In the genomic region with DNA sequence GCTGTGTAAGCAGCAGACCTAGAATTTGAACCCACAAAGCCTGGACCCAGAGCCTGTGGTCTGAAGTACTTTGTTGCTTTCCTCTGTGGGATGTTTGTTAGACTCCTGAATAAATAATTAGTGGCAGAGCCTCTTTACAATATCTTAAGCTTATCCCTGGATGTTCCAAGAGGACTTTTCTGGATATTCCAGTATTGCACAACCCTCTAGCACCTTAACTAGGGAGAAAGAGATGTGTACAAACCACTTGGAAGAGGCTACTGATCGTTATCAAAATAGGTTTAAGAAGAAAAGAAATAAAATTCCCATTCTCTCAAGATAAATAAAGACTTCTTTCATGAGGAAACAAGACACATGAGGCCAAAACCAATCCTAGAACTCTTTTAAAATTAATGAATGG, we compare ENCODE assay signal across 21 cellular contexts.
DNase-seq lines count a peak whose midpoint lies in the region; ATAC-seq and TF ChIP-seq lines count a peak whose summit lies in the region.
"Had no signal": no experiment of that assay in that cellular context is flagged by ENCODE, and none has a peak within 500 bp of the region (broad histone marks: within the 10 kb centered on the region; RNA-seq: fewer than 3 reads in every experiment).

No MANE protein-coding gene starts in this region.

- in situ Hi-C loops in IMR-90 (cut with MboI; ENCODE audit: low sequenced_read_pairs) = no loop called here

- TF ChIP-seq POLR2A in IMR-90 (IDR thresholded peaks at IDR 0.05; ENCODE audit: low read depth, low read length) (no peak), prostate gland (IDR thresholded peaks at IDR 0.05) (no peak)

- POLR2A ChIA-PET in IMR-90 (lab: Charles Lee; ENCODE audit: unreplicated experiment) = no interaction called here
- POLR2A ChIA-PET in GM10248 (lab: Yijun Ruan, JAX) = no interaction called here

- no peaks in the 10 kb centered on the region for H3K9me1 ChIP-seq in IMR-90 (ENCODE audit: insufficient read depth, low read length)

- H2BK20ac ChIP-seq in IMR-90 (ENCODE audit: low read depth, low read length) = no peak overlapping the region

- TF ChIP-seq CTCF in IMR-90 (conservative IDR thresholded peaks at IDR 0.05; ENCODE audit: low read depth, low read length) (no peak), fibroblast of pulmonary artery (IDR thresholded peaks at IDR 0.05; ENCODE audit: low read length, missing control alignments) (no peak), prostate gland (IDR thresholded peaks at IDR 0.05) (no peak), mucosa of descending colon (IDR thresholded peaks at IDR 0.05) (no peak), GM10248 (IDR thresholded peaks at IDR 0.05; ENCODE audit: control extremely low read depth, extremely low read depth, low read depth, missing control alignments) (no peak)

- H3K9me3 ChIP-seq in IMR-90 (ENCODE audit: control insufficient read depth, insufficient read depth, low read length) (no peaks in the 10 kb centered on the region), adipocyte (ENCODE audit: control insufficient read depth, low read length) (no peaks in the 10 kb centered on the region), prostate gland (no peaks in the 10 kb centered on the region), mucosa of descending colon (no peaks in the 10 kb centered on the region)
- H3K9me3 ChIP-seq: A549, SJSA1 had no signal

- no peak overlapping the region for H3K4me2 ChIP-seq in IMR-90 (ENCODE audit: low read depth, low read length)
- H3K4me2 ChIP-seq: A549 had no signal

- H3K9ac ChIP-seq in IMR-90 (ENCODE audit: low read depth, low read length) = no peak overlapping the region
- H3K9ac ChIP-seq in adipocyte (ENCODE audit: low read length) = no peak overlapping the region

- WGBS in IMR-90 (ENCODE audit: extremely low coverage in 2 of 2, insufficient read length in 1 of 2), 2 experiments = no CpG with 5 or more reads among the region's 1 CpG
- 13% methylated on average over 1 of the region's 1 CpG for WGBS in prostate gland

- intact Hi-C loops in IMR-90 (cut with micrococcal nuclease) (no loop called here), prostate gland (cut with DNase I) (no loop called here), mucosa of descending colon (cut with DNase I, micrococcal nuclease) (no loop called here)

- no peaks in the 10 kb centered on the region for H3K79me1 ChIP-seq in IMR-90 (ENCODE audit: low read depth in 1 of 2, low read length in 2 of 2)

- H3K56ac ChIP-seq in IMR-90 (ENCODE audit: extremely low read depth, insufficient read depth, low read length) = no peak overlapping the region

- no peak overlapping the region for H4K91ac ChIP-seq in IMR-90 (ENCODE audit: insufficient read depth, low read depth, low read length)

- no peak overlapping the region for H4K8ac ChIP-seq in IMR-90 (ENCODE audit: low read depth in 2 of 2, low read length in 2 of 2)

- H3K23ac ChIP-seq in IMR-90 (ENCODE audit: low read depth, low read length) = no peak overlapping the region

- H3K4me1 ChIP-seq in IMR-90 (ENCODE audit: control insufficient read depth, insufficient read depth, low read length) (no peaks in the 10 kb centered on the region), adipocyte (ENCODE audit: control insufficient read depth, insufficient read depth, low read length) (peaks cover 9% of the 10 kb centered on the region), prostate gland (replicated peaks) (no peaks in the 10 kb centered on the region), mucosa of descending colon (ENCODE audit: low read depth) (no peaks in the 10 kb centered on the region)
- H3K4me1 ChIP-seq: A549, SJSA1 had no signal

- no peaks in the 10 kb centered on the region for H3K27me3 ChIP-seq in IMR-90 (ENCODE audit: control insufficient read depth, insufficient read depth, low read length)
- H3K27me3 ChIP-seq in adipocyte (replicated peaks; ENCODE audit: control insufficient read depth, insufficient read depth, low read length) = no peaks in the 10 kb centered on the region
- H3K27me3 ChIP-seq in prostate gland (replicated peaks; ENCODE audit: insufficient read depth) = no peaks in the 10 kb centered on the region
- H3K27me3 ChIP-seq: SJSA1 had no signal

- BruUV-seq in IMR-90 (replicated peaks; lab: Mats Ljungman, UMichigan) = no TSS peak

- ATAC-seq in IMR-90 (ENCODE audit: low read depth) = no peak
- ATAC-seq in mucosa of descending colon = no peak
- ATAC-seq: A549, GM12878, Right ventricle myocardium inferior had no signal

- DNase-seq in IMR-90 (peak; percentile 7), adipocyte (ENCODE audit: low read depth) (peak; percentile 18), fibroblast of pulmonary artery (ENCODE audit: low read depth) (peak; percentile 26), prostate gland (ENCODE audit: low spot score) (peak; percentile 15), mucosa of descending colon (no peak), iPS-NIHi11 (ENCODE audit: low spot score) (no peak), GM10248 (ENCODE audit: extremely low spot score) (no peak)
- DNase-seq: DMS53, Kasumi-1, MM.1S, NCI-H1092 treated with DMSO at 0.1 percent for 48 hours, NCI-H1436 treated with DMSO at 0.1 percent for 48 hours, NCI-H2029, NCI-H2171 treated with DMSO at 0.1 percent for 48 hours, NCI-H446, NCI-H526, OCI-M1 had no signal

- H4K5ac ChIP-seq in IMR-90 (ENCODE audit: low read depth, low read length) = no peak overlapping the region

- no peak overlapping the region for H2AK5ac ChIP-seq in IMR-90 (ENCODE audit: low read depth, low read length)

- H2AK9ac ChIP-seq in IMR-90 (replicated peaks; ENCODE audit: low read depth, low read length, poor library complexity) = no peak overlapping the region

- H4K20me1 ChIP-seq in IMR-90 (ENCODE audit: insufficient read depth, low read length) = no peaks in the 10 kb centered on the region

- no peak overlapping the region for H3K4me3 ChIP-seq in IMR-90 (ENCODE audit: insufficient read depth, low read depth, low read length)
- H3K4me3 ChIP-seq in adipocyte (ENCODE audit: low read length) = no peak overlapping the region
- no peak overlapping the region for H3K4me3 ChIP-seq in fibroblast of pulmonary artery (replicated peaks; ENCODE audit: low read depth, low read length)
- no peak overlapping the region for H3K4me3 ChIP-seq in prostate gland
- H3K4me3 ChIP-seq in mucosa of descending colon = no peak overlapping the region
- H3K4me3 ChIP-seq: A549, GM12878, SJSA1 had no signal

- no peak overlapping the region for H2BK120ac ChIP-seq in IMR-90 (ENCODE audit: low read depth, low read length)

- dilution Hi-C loops in IMR-90 (cut with HindIII; ENCODE audit: low sequenced_read_pairs, unreplicated experiment) = no loop called here

- no peak overlapping the region for H2AFZ ChIP-seq in IMR-90 (replicated peaks; ENCODE audit: low read length, poor library complexity)

- H3K27ac ChIP-seq in IMR-90 (ENCODE audit: insufficient read depth, low read length) (no peak overlapping the region), prostate gland (no peak overlapping the region)
- H3K27ac ChIP-seq: A549, SJSA1 had no signal

- no peaks in the 10 kb centered on the region for H3K36me3 ChIP-seq in IMR-90 (ENCODE audit: control insufficient read depth, insufficient read depth, low read length)
- no peaks in the 10 kb centered on the region for H3K36me3 ChIP-seq in adipocyte (ENCODE audit: control insufficient read depth, insufficient read depth, low read length, severe bottlenecking)
- no peaks in the 10 kb centered on the region for H3K36me3 ChIP-seq in prostate gland
- no peaks in the 10 kb centered on the region for H3K36me3 ChIP-seq in mucosa of descending colon (ENCODE audit: low read depth)
- H3K36me3 ChIP-seq: SJSA1 had no signal

- H3K4ac ChIP-seq in IMR-90 (ENCODE audit: low read depth, low read length) = no peak overlapping the region

- no peak overlapping the region for H3K14ac ChIP-seq in IMR-90 (replicated peaks; ENCODE audit: low read depth, low read length)

- no peak for TF ChIP-seq RAD21 in IMR-90 (IDR thresholded peaks at IDR 0.05; ENCODE audit: low read length)

- CTCF ChIA-PET in IMR-90 (lab: Yijun Ruan, JAX) (no interaction called here), GM10248 (lab: Yijun Ruan, JAX) (no interaction called here)

- no peak overlapping the region for H3K18ac ChIP-seq in IMR-90 (ENCODE audit: low read depth, low read length)

- no peak overlapping the region for H2BK15ac ChIP-seq in IMR-90 (ENCODE audit: low read depth, low read length)

- no peak overlapping the region for H2BK5ac ChIP-seq in IMR-90 (ENCODE audit: low read depth, low read length, poor library complexity, severe bottlenecking)

TF ChIP-seq in IMR-90, 13 proteins besides CTCF, POLR2A, EP300 and RAD21:
- TF ChIP-seq CEBPB (IDR thresholded peaks at IDR 0.05; ENCODE audit: low read depth, low read length) = peak; percentile 69
- no peak for TF ChIP-seq BHLHE40 (IDR thresholded peaks at IDR 0.05; ENCODE audit: low read depth, low read length)
- TF ChIP-seq RFX5 (IDR thresholded peaks at IDR 0.05; ENCODE audit: low read depth, low read length) = no peak
- TF ChIP-seq CHD1 (IDR thresholded peaks at IDR 0.05; ENCODE audit: low read depth, low read length) = no peak

Comparison
In these comparisons a context has a peak if more than half of its experiments do, and no peak if none do; other contexts are left out.
1. DNase-seq: peak in IMR-90 (single experiment), adipocyte (single experiment), fibroblast of pulmonary artery (single experiment) and prostate gland (single experiment); none in mucosa of descending colon (0 of 3), iPS-NIHi11 (single experiment) and GM10248 (single experiment).